1 cellular context compared by ENCODE assay signal in the genomic region with DNA sequence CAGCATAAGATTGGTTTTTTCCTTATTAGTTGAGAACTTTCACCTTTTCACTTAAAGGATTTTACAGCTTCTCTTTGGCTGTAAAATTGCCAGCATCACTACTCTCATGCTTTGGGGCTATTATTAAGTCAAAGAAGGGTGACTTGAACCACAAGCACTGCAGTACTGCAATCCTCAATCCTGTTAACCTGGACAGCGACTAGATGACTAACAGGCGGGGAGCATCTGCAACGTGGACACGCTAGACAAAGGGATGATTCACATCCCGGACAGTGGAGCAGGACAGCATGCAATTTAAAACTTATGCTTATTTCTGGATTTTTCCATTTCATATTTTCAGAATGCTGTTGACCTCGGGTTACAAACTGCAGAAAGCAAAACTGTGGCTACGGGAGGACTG.
TF ChIP-seq lines count a peak whose summit lies in the region.

No MANE protein-coding gene starts in this region.

TF ChIP-seq in SK-N-SH, 30 proteins besides CTCF, POLR2A, EP300 and RAD21 (continued from another document):
- TF ChIP-seq, protein P1, sequence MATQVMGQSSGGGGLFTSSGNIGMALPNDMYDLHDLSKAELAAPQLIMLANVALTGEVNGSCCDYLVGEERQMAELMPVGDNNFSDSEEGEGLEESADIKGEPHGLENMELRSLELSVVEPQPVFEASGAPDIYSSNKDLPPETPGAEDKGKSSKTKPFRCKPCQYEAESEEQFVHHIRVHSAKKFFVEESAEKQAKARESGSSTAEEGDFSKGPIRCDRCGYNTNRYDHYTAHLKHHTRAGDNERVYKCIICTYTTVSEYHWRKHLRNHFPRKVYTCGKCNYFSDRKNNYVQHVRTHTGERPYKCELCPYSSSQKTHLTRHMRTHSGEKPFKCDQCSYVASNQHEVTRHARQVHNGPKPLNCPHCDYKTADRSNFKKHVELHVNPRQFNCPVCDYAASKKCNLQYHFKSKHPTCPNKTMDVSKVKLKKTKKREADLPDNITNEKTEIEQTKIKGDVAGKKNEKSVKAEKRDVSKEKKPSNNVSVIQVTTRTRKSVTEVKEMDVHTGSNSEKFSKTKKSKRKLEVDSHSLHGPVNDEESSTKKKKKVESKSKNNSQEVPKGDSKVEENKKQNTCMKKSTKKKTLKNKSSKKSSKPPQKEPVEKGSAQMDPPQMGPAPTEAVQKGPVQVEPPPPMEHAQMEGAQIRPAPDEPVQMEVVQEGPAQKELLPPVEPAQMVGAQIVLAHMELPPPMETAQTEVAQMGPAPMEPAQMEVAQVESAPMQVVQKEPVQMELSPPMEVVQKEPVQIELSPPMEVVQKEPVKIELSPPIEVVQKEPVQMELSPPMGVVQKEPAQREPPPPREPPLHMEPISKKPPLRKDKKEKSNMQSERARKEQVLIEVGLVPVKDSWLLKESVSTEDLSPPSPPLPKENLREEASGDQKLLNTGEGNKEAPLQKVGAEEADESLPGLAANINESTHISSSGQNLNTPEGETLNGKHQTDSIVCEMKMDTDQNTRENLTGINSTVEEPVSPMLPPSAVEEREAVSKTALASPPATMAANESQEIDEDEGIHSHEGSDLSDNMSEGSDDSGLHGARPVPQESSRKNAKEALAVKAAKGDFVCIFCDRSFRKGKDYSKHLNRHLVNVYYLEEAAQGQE (IDR thresholded peaks at IDR 0.05; ENCODE audit: low read depth, low read length) = peak; percentile 94
- TF ChIP-seq EZH2phosphoT487 (IDR thresholded peaks at IDR 0.05; ENCODE audit: borderline replicate concordance, low read depth) = no peak
- no peak for TF ChIP-seq RFX5 (IDR thresholded peaks at IDR 0.05; ENCODE audit: low read length)
- TF ChIP-seq, protein P2, sequence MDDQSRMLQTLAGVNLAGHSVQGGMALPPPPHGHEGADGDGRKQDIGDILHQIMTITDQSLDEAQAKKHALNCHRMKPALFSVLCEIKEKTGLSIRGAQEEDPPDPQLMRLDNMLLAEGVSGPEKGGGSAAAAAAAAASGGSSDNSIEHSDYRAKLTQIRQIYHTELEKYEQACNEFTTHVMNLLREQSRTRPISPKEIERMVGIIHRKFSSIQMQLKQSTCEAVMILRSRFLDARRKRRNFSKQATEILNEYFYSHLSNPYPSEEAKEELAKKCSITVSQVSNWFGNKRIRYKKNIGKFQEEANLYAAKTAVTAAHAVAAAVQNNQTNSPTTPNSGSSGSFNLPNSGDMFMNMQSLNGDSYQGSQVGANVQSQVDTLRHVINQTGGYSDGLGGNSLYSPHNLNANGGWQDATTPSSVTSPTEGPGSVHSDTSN (IDR thresholded peaks at IDR 0.05) = peak; percentile 54
- TF ChIP-seq TCF12 (IDR thresholded peaks at IDR 0.05) = peak; percentile 70; the same call in 1 of the 2 replicates
- no peak for TF ChIP-seq TEAD4 (IDR thresholded peaks at IDR 0.05; ENCODE audit: borderline replicate concordance, insufficient read depth)
- TF ChIP-seq GATA2 (CRISPR knock-in tag; IDR thresholded peaks at IDR 0.05) = no peak
- TF ChIP-seq JUND (IDR thresholded peaks at IDR 0.05) = peak; percentile 71
- TF ChIP-seq, protein P3, sequence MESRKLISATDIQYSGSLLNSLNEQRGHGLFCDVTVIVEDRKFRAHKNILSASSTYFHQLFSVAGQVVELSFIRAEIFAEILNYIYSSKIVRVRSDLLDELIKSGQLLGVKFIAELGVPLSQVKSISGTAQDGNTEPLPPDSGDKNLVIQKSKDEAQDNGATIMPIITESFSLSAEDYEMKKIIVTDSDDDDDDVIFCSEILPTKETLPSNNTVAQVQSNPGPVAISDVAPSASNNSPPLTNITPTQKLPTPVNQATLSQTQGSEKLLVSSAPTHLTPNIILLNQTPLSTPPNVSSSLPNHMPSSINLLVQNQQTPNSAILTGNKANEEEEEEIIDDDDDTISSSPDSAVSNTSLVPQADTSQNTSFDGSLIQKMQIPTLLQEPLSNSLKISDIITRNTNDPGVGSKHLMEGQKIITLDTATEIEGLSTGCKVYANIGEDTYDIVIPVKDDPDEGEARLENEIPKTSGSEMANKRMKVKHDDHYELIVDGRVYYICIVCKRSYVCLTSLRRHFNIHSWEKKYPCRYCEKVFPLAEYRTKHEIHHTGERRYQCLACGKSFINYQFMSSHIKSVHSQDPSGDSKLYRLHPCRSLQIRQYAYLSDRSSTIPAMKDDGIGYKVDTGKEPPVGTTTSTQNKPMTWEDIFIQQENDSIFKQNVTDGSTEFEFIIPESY (IDR thresholded peaks at IDR 0.05; ENCODE audit: borderline replicate concordance, low read depth) = no peak
